In the genomic region with DNA sequence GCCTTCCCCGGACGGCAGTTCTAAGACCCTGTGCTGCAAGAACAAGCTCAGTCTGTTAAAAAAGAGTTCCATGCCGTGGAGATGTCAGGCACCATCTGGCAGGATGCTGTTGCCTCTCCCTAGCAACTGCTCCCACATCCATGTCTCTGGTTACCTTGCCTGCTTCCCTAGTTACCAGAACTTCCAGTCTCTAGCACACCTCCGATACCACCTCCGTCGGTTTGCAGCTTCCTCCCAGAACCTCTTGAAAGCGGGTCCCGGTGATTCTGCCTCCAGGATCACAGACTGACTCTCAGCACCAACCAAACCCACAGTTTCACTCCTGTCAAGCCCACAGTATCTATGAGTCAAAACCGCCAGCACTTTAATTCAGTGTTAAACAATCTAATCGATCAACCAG, we compare ENCODE assay signal across 19 cellular contexts.
"Had no signal": no experiment of that assay in that cellular context is flagged by ENCODE, and none has a peak within 500 bp of the region (broad histone marks: within the 10 kb centered on the region; RNA-seq: fewer than 3 reads in every experiment).

No MANE protein-coding gene starts in this region.

- H3K36me3 Mint-ChIP-seq: memory B cell had no signal

- H3K27me3 Mint-ChIP-seq: stimulated activated naive CD8-positive, alpha-beta T cell treated with anti-CD3 and anti-CD28 coated beads, Interleukin-15, amount 100 ng/mL, for 72 hours had no signal

- H3K4me3 Mint-ChIP-seq: activated CD4-positive, alpha-beta memory T cell treated with anti-CD3 and anti-CD28 coated beads, Interleukin-2, amount 10 ng/mL, durations not matched to agents 7 days and 5 days; memory B cell; nephron progenitor cell; stimulated activated naive CD8-positive, alpha-beta T cell treated with anti-CD3 and anti-CD28 coated beads, Interleukin-15, amount 100 ng/mL, for 72 hours had no signal

- H3K27ac ChIP-seq: VCaP had no signal

- H3K9me3 ChIP-seq: breast epithelium, heart right ventricle, left ventricle myocardium inferior, ovary, testis had no signal

- H3K27me3 ChIP-seq: breast epithelium, heart right ventricle, ovary, testis had no signal

- H3K36me3 ChIP-seq: breast epithelium, heart right ventricle, left ventricle myocardium inferior, ovary had no signal

- H3K27ac Mint-ChIP-seq: activated CD4-positive, alpha-beta memory T cell treated with anti-CD3 and anti-CD28 coated beads, Interleukin-2, amount 10 ng/mL, durations not matched to agents 7 days and 5 days; memory B cell; nephron progenitor cell had no signal

- ATAC-seq: heart right ventricle; stimulated activated naive CD8-positive, alpha-beta T cell treated with anti-CD3 and anti-CD28 coated beads, Interleukin-15, amount 100 ng/mL, for 72 hours had no signal

- H3K9me3 Mint-ChIP-seq: activated CD4-positive, alpha-beta memory T cell treated with anti-CD3 and anti-CD28 coated beads, Interleukin-2, amount 10 ng/mL, durations not matched to agents 7 days and 5 days; memory B cell; nephron progenitor cell; stimulated activated naive CD8-positive, alpha-beta T cell treated with anti-CD3 and anti-CD28 coated beads, Interleukin-15, amount 100 ng/mL, for 72 hours had no signal

- H3K4me3 ChIP-seq: breast epithelium, heart right ventricle, left ventricle myocardium inferior, ovary, testis had no signal

- H3K4me1 ChIP-seq: breast epithelium had no signal

- DNase-seq: activated CD4-positive, alpha-beta memory T cell treated with anti-CD3 and anti-CD28 coated beads, Interleukin-2, amount 10 ng/mL, durations not matched to agents 7 days and 5 days; activated gamma-delta T cell treated with Interleukin-2 at 50 U/mL for 16 hours; activated T-cell treated with anti-CD3 and anti-CD28 coated beads, Interleukin-2, amount 50 U/mL, for 48 hours; aorta; effector CD4-positive, alpha-beta T cell; foreskin melanocyte; heart right ventricle; islet precursor cell; left ventricle myocardium inferior; nephron progenitor cell; ovary; stimulated activated CD4-positive, alpha-beta T cell treated with anti-CD3 and anti-CD28 coated beads, Interleukin-15, amount 100 ng/mL, for 24 hours; stimulated activated CD4-positive, alpha-beta T cell treated with anti-CD3 and anti-CD28 coated beads, Interleukin-4, amount 100 ng/mL, for 24 hours; stimulated activated naive CD8-positive, alpha-beta T cell treated with anti-CD3 and anti-CD28 coated beads, Interleukin-15, amount 100 ng/mL, for 72 hours; T1000; testis had no signal
